ENCODE assay signal across 1 cellular context in the genomic region with DNA sequence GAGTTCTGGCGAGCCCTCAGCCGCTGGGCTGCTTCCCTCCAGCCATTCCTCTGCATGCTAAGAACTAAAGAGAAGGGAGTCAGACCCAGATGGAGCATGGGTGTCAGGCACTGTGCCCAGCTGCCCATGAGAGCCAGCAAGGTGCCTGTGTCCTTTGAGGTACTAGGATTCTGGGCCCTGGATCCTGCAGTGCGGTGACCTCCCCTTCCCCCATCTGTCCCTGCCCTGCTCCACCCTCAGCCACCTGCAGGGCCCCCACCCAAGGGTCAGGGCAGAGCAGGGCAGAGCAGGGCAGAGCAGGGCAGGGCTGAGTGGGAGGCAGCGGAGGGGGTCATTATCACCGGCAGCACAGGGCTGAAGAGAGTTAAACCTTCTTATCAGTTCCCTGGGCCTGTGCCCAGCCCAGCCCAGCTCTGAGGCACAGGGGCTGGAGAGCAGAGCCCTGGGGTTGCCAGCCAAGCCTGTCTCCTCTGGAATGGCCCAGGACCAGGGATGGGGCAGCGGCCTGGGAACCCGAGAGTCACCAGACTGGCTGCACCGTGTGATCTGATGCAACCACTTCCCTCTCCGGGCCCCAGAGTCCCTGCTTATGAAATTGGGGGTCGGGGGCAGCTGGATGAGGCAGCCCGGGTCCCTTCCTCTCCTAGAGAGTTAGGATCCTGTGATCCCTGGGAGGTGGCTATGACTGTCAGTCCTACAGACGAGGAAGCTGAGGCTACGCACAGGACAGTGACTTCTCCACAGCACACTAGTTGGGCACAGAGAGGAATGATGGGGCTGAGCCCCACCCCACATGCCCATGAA.
TF ChIP-seq lines count a peak whose summit lies in the region.

No MANE protein-coding gene starts in this region.

TF ChIP-seq in HepG2, 621 proteins besides CTCF, POLR2A, EP300 and RAD21:
- no peak for TF ChIP-seq SNAPC2 (CRISPR knock-in tag; IDR thresholded peaks at IDR 0.05)
- TF ChIP-seq, protein P1, sequence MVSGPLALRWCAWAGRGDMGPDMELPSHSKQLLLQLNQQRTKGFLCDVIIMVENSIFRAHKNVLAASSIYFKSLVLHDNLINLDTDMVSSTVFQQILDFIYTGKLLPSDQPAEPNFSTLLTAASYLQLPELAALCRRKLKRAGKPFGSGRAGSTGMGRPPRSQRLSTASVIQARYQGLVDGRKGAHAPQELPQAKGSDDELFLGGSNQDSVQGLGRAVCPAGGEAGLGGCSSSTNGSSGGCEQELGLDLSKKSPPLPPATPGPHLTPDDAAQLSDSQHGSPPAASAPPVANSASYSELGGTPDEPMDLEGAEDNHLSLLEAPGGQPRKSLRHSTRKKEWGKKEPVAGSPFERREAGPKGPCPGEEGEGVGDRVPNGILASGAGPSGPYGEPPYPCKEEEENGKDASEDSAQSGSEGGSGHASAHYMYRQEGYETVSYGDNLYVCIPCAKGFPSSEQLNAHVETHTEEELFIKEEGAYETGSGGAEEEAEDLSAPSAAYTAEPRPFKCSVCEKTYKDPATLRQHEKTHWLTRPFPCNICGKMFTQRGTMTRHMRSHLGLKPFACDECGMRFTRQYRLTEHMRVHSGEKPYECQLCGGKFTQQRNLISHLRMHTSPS (CRISPR knock-in tag; IDR thresholded peaks at IDR 0.05; ENCODE audit: low read depth): peak; percentile 37; the same call in 1 of the 2 replicates
- peak; percentile 51; the same call in 1 of the 2 replicates for TF ChIP-seq ZSCAN25 (CRISPR knock-in tag; IDR thresholded peaks at IDR 0.05)
TF ChIP-seq in HepG2: peak in this region for 2.
